33 cellular contexts compared by ENCODE assay signal in the genomic region with DNA sequence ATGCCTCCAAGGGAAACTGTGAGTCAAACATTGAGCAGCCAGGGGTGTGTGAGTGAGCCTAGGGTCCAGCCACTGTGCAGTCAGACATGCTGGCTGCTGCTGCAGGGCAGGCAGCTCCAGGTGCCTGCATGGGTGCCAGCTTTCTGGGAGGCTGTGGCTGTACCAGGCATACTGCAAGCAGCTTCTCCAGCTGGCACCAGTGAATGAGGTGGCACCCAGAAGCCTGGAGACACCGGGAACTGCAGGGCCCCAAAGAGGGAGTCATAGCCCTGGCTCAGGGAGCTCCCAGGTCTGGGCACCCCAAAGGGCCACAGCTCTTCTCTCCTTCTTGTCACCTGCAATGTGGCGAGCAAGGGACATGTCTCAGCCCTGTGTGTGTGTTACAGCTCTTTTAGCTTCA.
"Had no signal": no experiment of that assay in that cellular context is flagged by ENCODE, and none has a peak within 500 bp of the region (broad histone marks: within the 10 kb centered on the region; RNA-seq: fewer than 3 reads in every experiment).

No MANE protein-coding gene starts in this region.

- DNase-seq: activated CD4-positive, alpha-beta memory T cell treated with anti-CD3 and anti-CD28 coated beads, Interleukin-2, amount 10 ng/mL, durations not matched to agents 7 days and 5 days; activated CD4-positive, alpha-beta T cell treated with anti-CD3 and anti-CD28 coated beads for 1 hour; activated CD4-positive, alpha-beta T cell treated with anti-CD3 and anti-CD28 coated beads for 48 hours; activated CD4-positive, CD25-positive, alpha-beta regulatory T cell; activated CD8-positive, alpha-beta memory T cell treated with anti-CD3 and anti-CD28 coated beads for 24 hours; activated CD8-positive, alpha-beta memory T cell treated with anti-CD3 and anti-CD28 coated beads, Interleukin-2, amount 10 ng/mL, durations not matched to agents 7 days and 5 days; activated CD8-positive, alpha-beta memory T cell treated with anti-CD3 and anti-CD28 coated beads, Interleukin-2, amount 50 U/mL, for 48 hours; activated effector memory CD4-positive, alpha-beta T cell treated with Interleukin-2 at 50 U/mL for 16 hours; activated naive CD4-positive, alpha-beta T cell treated with anti-CD3 and anti-CD28 coated beads, Interleukin-2, amount 10 ng/mL, durations not matched to agents 7 days and 5 days; activated naive CD8-positive, alpha-beta T cell treated with anti-CD3 and anti-CD28 coated beads, Interleukin-2, amount 50 U/mL, for 24 hours; activated T-cell treated with anti-CD3 and anti-CD28 coated beads, Interleukin-2, amount 50 U/mL, for 48 hours; anterior cingulate cortex; MM.1S; MV-4-11; NCI-H1092; NCI-H1436 treated with DMSO at 0.1 percent for 48 hours; NCI-H187; NCI-H2029 treated with DMSO at 0.1 percent for 48 hours; NCI-H2107; NCI-H2171; NCI-H510A; NCI-H526; NCI-H748 treated with DMSO at 0.1 percent for 48 hours; NK-92 treated with Interleukin-12 subunit alpha and Interleukin-12 subunit beta, amount 100 ng/mL, for 24 hours; PC-3; Peyer's patch; Right ventricle myocardium superior; RPMI8226; SJCRH30; T1000; WERI-Rb-1 had no signal

- H3K36me3 ChIP-seq: Peyer's patch, SJCRH30, WERI-Rb-1 had no signal

- H3K4me1 ChIP-seq: Peyer's patch, SJCRH30 had no signal

- H3K27ac ChIP-seq: KMS-11, Peyer's patch, SJCRH30, SK-N-MC, WERI-Rb-1 had no signal

- ATAC-seq: activated CD8-positive, alpha-beta memory T cell treated with anti-CD3 and anti-CD28 coated beads, Interleukin-2, amount 10 ng/mL, durations not matched to agents 7 days and 5 days; activated naive CD8-positive, alpha-beta T cell treated with anti-CD3 and anti-CD28 coated beads, Interleukin-2, amount 50 U/mL, for 24 hours; PC-3 had no signal

- H3K9me3 ChIP-seq: SJCRH30 had no signal

- H3K27me3 ChIP-seq: Peyer's patch, SJCRH30 had no signal

- H3K4me3 ChIP-seq: Peyer's patch, SJCRH30, SK-N-MC had no signal
